8 cellular contexts compared by ENCODE assay signal in genomic region chrX:275476-275966, GRCh38. TPM values are rescaled to one million over a fixed set of nuclear protein-coding genes. Genes with fewer than 3 reads are reported as not detected.
A peak's percentile ranks its signal among the peaks of the same experiment; 100 is the strongest.
DNase-seq lines count a peak whose midpoint lies in the region; ATAC-seq, FAIRE-seq and TF ChIP-seq lines count a peak whose summit lies in the region.

No MANE protein-coding gene starts in this region.

- TF ChIP-seq CTCF in endothelial cell (IDR thresholded peaks at IDR 0.05; ENCODE audit: unreplicated experiment) (no peak), pancreas (IDR thresholded peaks at IDR 0.05) (no peak), progenitor cell of endocrine pancreas (IDR thresholded peaks at IDR 0.05; ENCODE audit: unreplicated experiment) (no peak)

- H3K4me1 Mint-ChIP-seq in endothelial cell (ENCODE audit: unreplicated experiment), result peaks cover 11% of the 10 kb centered on the region
- H3K4me1 Mint-ChIP-seq in progenitor cell of endocrine pancreas (ENCODE audit: low read depth), result peaks cover 12% of the 10 kb centered on the region

- WGBS in pancreas, 2 donors, result 51 to 64% methylated on average over 32 of the region's 32 CpGs

- H3K36me3 ChIP-seq in pancreas, result no peaks in the 10 kb centered on the region

- intact Hi-C loops in pancreas (cut with DNase I), result no loop called here

- no peak for FAIRE-seq in pancreas (lab: Jason Lieb, UNC)

- ATAC-seq in GM19328 (IDR thresholded peaks at IDR 0.05; ENCODE audit: unreplicated experiment) (peak; percentile 22), HG03442 (IDR thresholded peaks at IDR 0.05; ENCODE audit: unreplicated experiment) (peak; percentile 9), pancreas (peak; percentile 8 to 20 (median 12)), HG02840 (IDR thresholded peaks at IDR 0.05; ENCODE audit: low FRiP score, unreplicated experiment) (no peak)

- peaks cover 20% of the 10 kb centered on the region for H3K27me3 Mint-ChIP-seq in endothelial cell (ENCODE audit: unreplicated experiment)
- H3K27me3 Mint-ChIP-seq in progenitor cell of endocrine pancreas, result no peaks in the 10 kb centered on the region

- no peak overlapping the region for H3K27ac Mint-ChIP-seq in endothelial cell (ENCODE audit: unreplicated experiment)
- no peak overlapping the region for H3K27ac Mint-ChIP-seq in progenitor cell of endocrine pancreas

- no peaks in the 10 kb centered on the region for H3K27me3 ChIP-seq in pancreas

- H3K36me3 Mint-ChIP-seq in endothelial cell (ENCODE audit: low read depth, unreplicated experiment) (peaks cover 5% of the 10 kb centered on the region), progenitor cell of endocrine pancreas (ENCODE audit: insufficient read depth) (no peaks in the 10 kb centered on the region)

- H3K4me3 ChIP-seq in pancreas, result peak overlapping the region; percentile 18 to 69 (median 43)

- DNase-seq in endothelial cell (ENCODE audit: low spot score) (peak; percentile 22), pancreas (peak in 3 of 6 donors; percentile 18 to 83 (median 63)), progenitor cell of endocrine pancreas (ENCODE audit: low spot score, unreplicated experiment) (no peak), SHP77 treated with DMSO at 0.1 percent for 48 hours (lab: John Stamatoyannopoulos, UW) (no peak), EL (no peak)

- H3K4me3 Mint-ChIP-seq in endothelial cell (ENCODE audit: unreplicated experiment) (no peak overlapping the region), progenitor cell of endocrine pancreas (ENCODE audit: low read depth) (no peak overlapping the region)

- H3K9me3 ChIP-seq in pancreas, result no peaks in the 10 kb centered on the region

- H3K9me3 Mint-ChIP-seq in endothelial cell (ENCODE audit: unreplicated experiment) (no peaks in the 10 kb centered on the region), progenitor cell of endocrine pancreas (ENCODE audit: low read depth) (no peaks in the 10 kb centered on the region)

- no peak overlapping the region for H3K27ac ChIP-seq in pancreas

- no peaks in the 10 kb centered on the region for H3K4me1 ChIP-seq in pancreas

RNA-seq across cellular contexts. Expression of gene PLCXD1, which starts 5.7 kb away (rescaled TPM):
- total RNA-seq in endothelial cell (ENCODE audit: unreplicated experiment) (21.7 TPM), pancreas (1 to 10 TPM; 3.5 to 6.6 (median 5.7) TPM), progenitor cell of endocrine pancreas (52.3 and 55.6 TPM in 2 replicates)
- polyA plus RNA-seq in pancreas, result 10 to 100 TPM in 1 of 2 donors, 1 to 10 TPM in 1; 7.9 to 17.8 TPM

RNA-seq across cellular contexts. Expression of gene GTPBP6, which starts 43.1 kb away (rescaled TPM):
- total RNA-seq in endothelial cell (ENCODE audit: unreplicated experiment) (47.2 TPM), pancreas (10 to 100 TPM; 20.3 to 40.5 (median 29.7) TPM), progenitor cell of endocrine pancreas (71.1 and 72.7 TPM in 2 replicates)
- polyA plus RNA-seq in pancreas, result 10 to 100 TPM; 43.0 to 57.8 TPM
